Comparison of ENCODE assay signal across 9 cellular contexts in the genomic region with DNA sequence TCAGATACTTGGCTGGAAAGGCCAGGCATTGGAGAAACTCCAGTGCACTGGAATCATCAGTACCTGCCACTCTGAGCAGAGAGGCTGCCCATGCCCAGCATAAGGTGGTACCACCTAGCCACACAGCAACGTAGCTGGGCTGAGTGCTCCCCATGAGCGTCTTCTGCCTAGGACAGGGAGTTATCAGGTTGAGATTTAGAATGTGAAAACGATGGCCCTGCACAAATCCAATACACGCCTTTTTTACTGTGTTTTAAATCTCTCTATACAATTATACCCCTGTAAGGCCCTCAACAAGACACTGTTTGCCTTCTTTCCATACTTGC.
DNase-seq lines count a peak whose midpoint lies in the region; TF ChIP-seq lines count a peak whose summit lies in the region.
"Had no signal": no experiment of that assay in that cellular context is flagged by ENCODE, and none has a peak within 500 bp of the region (broad histone marks: within the 10 kb centered on the region; RNA-seq: fewer than 3 reads in every experiment).

No MANE protein-coding gene starts in this region.

- DNase-seq in T-helper 2 cell treated with Interferon-gamma antibody and Interleukin-4, amounts not matched to agents 5 μg/mL and 100 μg/mL, for 36 hours (ENCODE audit: low spot score): no peak
- DNase-seq in T-helper 2 cell (no peak), adipocyte (ENCODE audit: low read depth) (no peak), NCI-H69 (lab: John Stamatoyannopoulos, UW) (no peak), NCI-H345 (lab: John Stamatoyannopoulos, UW) (no peak)
- no peak for DNase-seq in stimulated activated CD4-positive, alpha-beta T cell treated with anti-CD3 and anti-CD28 coated beads, Interleukin-1b, Interleukin-23, amount 100 ng/mL, for 48 hours

- peak overlapping the region; percentile 85 for H3K27ac Mint-ChIP-seq in T-helper 2 cell treated with Interferon-gamma antibody and Interleukin-4, amounts not matched to agents 5 μg/mL and 100 μg/mL, for 36 hours

- 66% methylated on average over 4 of the region's 4 CpGs for WGBS in liver

- H3K27me3 Mint-ChIP-seq in T-helper 2 cell treated with Interferon-gamma antibody and Interleukin-4, amounts not matched to agents 5 μg/mL and 100 μg/mL, for 36 hours (ENCODE audit: low read depth): no peaks in the 10 kb centered on the region

- no peaks in the 10 kb centered on the region for H3K27me3 ChIP-seq in adipocyte (replicated peaks; ENCODE audit: control insufficient read depth, insufficient read depth, low read length)
- no peaks in the 10 kb centered on the region for H3K27me3 ChIP-seq in liver (ENCODE audit: control insufficient read depth in 4 of 4, insufficient read depth in 4 of 4, low read length in 3 of 4)
- H3K27me3 ChIP-seq: cardiac muscle cell had no signal

- H3K9me3 ChIP-seq in adipocyte (ENCODE audit: control insufficient read depth, low read length) (no peaks in the 10 kb centered on the region), liver (ENCODE audit: control insufficient read depth in 4 of 4, low read length in 3 of 4) (no peaks in the 10 kb centered on the region)

- H3K36me3 ChIP-seq in adipocyte (ENCODE audit: control insufficient read depth, insufficient read depth, low read length, severe bottlenecking) (no peaks in the 10 kb centered on the region), liver (ENCODE audit: control insufficient read depth in 4 of 4, insufficient read depth in 3 of 4, low read depth in 1 of 4, low read length in 3 of 4) (no peaks in the 10 kb centered on the region)
- H3K36me3 ChIP-seq: cardiac muscle cell had no signal

- H3K4me3 Mint-ChIP-seq in T-helper 2 cell treated with Interferon-gamma antibody and Interleukin-4, amounts not matched to agents 5 μg/mL and 100 μg/mL, for 36 hours: peak overlapping the region; percentile 91

- TF ChIP-seq CTCF in liver (IDR thresholded peaks at IDR 0.05; ENCODE audit: low read depth, low read length, missing input control): no peak

- no peaks in the 10 kb centered on the region for H3K9me3 Mint-ChIP-seq in T-helper 2 cell treated with Interferon-gamma antibody and Interleukin-4, amounts not matched to agents 5 μg/mL and 100 μg/mL, for 36 hours

- peaks cover 59% of the 10 kb centered on the region for H3K4me1 Mint-ChIP-seq in T-helper 2 cell treated with Interferon-gamma antibody and Interleukin-4, amounts not matched to agents 5 μg/mL and 100 μg/mL, for 36 hours (ENCODE audit: low read depth)

- peaks cover 55% of the 10 kb centered on the region for H3K4me1 ChIP-seq in adipocyte (ENCODE audit: control insufficient read depth, insufficient read depth, low read length)
- peaks cover 15 to 46% (median 33%) of the 10 kb centered on the region in 4 donors for H3K4me1 ChIP-seq in liver (ENCODE audit: control insufficient read depth in 4 of 4, insufficient read depth in 4 of 4, low read length in 3 of 4)

- H3K27ac ChIP-seq in liver (ENCODE audit: low read depth in 1 of 2, low read length in 2 of 2) (peak overlapping the region; percentile 90 to 97), temporal lobe (ENCODE audit: low read depth, low read length) (peak overlapping the region; percentile 75)

- TF ChIP-seq RAD21 in liver (IDR thresholded peaks at IDR 0.05): no peak

- H3K9ac ChIP-seq in adipocyte (ENCODE audit: low read length) (peak overlapping the region; percentile 96), liver (ENCODE audit: low read depth in 1 of 2, low read length in 2 of 2) (peak overlapping the region in 1 of 2 donors; percentile 96)

- H3K4me3 ChIP-seq in adipocyte (ENCODE audit: low read length) (peak overlapping the region; percentile 86), liver (ENCODE audit: low read depth in 1 of 3, low read length in 3 of 3) (peak overlapping the region in 1 of 3 donors; percentile 45)

- H3K36me3 Mint-ChIP-seq in T-helper 2 cell treated with Interferon-gamma antibody and Interleukin-4, amounts not matched to agents 5 μg/mL and 100 μg/mL, for 36 hours (ENCODE audit: low read depth): peaks cover 9% of the 10 kb centered on the region

TF ChIP-seq in liver, 16 proteins besides CTCF, POLR2A, EP300 and RAD21:
- TF ChIP-seq MAX (IDR thresholded peaks at IDR 0.05): no peak
- no peak for TF ChIP-seq ATF3 (IDR thresholded peaks at IDR 0.05)
- TF ChIP-seq HNF4G (IDR thresholded peaks at IDR 0.05): no peak
